ENCODE assay signal across 8 cellular contexts in the genomic region with DNA sequence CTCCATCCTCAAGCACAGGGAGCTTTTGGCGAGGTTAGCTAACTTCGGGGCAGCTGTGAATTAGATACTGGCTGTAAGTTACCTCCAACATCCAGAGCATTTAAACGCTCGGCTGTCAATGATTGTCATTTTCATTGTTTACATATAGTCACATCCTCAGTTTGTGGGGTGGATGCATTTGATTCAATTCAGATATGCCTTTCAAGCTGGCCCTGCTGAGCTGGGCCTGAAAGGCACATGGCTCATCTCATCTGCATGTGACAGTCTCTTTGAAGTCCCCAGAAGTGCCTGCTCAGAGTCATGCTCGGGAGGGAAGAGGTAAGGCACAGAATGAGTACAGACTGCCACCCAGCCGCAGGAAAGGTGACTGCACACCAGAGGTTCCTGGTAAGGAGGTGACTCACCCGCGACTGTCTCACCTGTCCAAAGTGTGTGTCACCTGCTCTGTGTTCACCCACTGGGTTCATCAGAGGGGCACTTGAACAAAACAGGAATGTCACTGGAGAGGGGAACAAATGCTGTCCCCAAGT.
DNase-seq lines count a peak whose midpoint lies in the region; ATAC-seq and TF ChIP-seq lines count a peak whose summit lies in the region.
"Not testable (repeated sequence)": the region's sequence is repeated elsewhere in the genome, so short reads cannot be mapped to it uniquely, and the experiment has no call there.

No MANE protein-coding gene starts in this region.

- in situ Hi-C loops in transverse colon (cut with MboI; ENCODE audit: low pct_ligation_motif_present in 1 of 4, low pct_unique_long_range_greater_than_20kb in 1 of 4, low sequenced_read_pairs in 3 of 4): not testable (repeated sequence)

- not testable (repeated sequence) for H3K14ac ChIP-seq in H9 (ENCODE audit: insufficient read depth, low read length)

- not testable (repeated sequence) for H2BK15ac ChIP-seq in H9 (ENCODE audit: low read depth, low read length)

- not testable (repeated sequence) for H3K4me3 ChIP-seq in WERI-Rb-1 (ENCODE audit: low read depth, low read length); transverse colon

- not testable (repeated sequence) for H3K23ac ChIP-seq in H9 (ENCODE audit: insufficient read length, low read depth, low read length)

- H2BK5ac ChIP-seq in H9 (ENCODE audit: insufficient read length, low read length): not testable (repeated sequence)

- peak; percentile 41 for ATAC-seq in GM18858 (IDR thresholded peaks at IDR 0.05; ENCODE audit: unreplicated experiment)
- peak; percentile 66 for ATAC-seq in HG03442 (IDR thresholded peaks at IDR 0.05; ENCODE audit: unreplicated experiment)
- peak; percentile 82 for ATAC-seq in activated T-helper 17 cell treated with anti-CD3 and anti-CD28 coated beads, Interleukin-2, amount 50 U/mL, for 72 hours (replicated peaks)
- peak; percentile 50 for ATAC-seq in sciatic nerve

- not testable (repeated sequence) for H3T11ph ChIP-seq in H9 (ENCODE audit: low read length)

- TF ChIP-seq CTCF in H9 (conservative IDR thresholded peaks at IDR 0.05): peak; percentile 42; the same call in 2 of the 3 replicates
- not testable (repeated sequence) for TF ChIP-seq CTCF in WERI-Rb-1 (IDR thresholded peaks at IDR 0.05; ENCODE audit: low read depth, low read length)
- peak in 1 of 5 experiments; percentile 13 for TF ChIP-seq CTCF in transverse colon (IDR thresholded peaks at IDR 0.05)

- H4K5ac ChIP-seq in H9 (ENCODE audit: insufficient read length, low read depth, low read length): not testable (repeated sequence)

- not testable (repeated sequence) for H4K91ac ChIP-seq in H9 (ENCODE audit: insufficient read length, low read depth, low read length)

- not testable (repeated sequence) for H2BK20ac ChIP-seq in H9 (ENCODE audit: low read depth, low read length, poor library complexity, severe bottlenecking)

- DNase-seq in H9 (peak; percentile 52), WERI-Rb-1 (peak; percentile 5), head of caudate nucleus (peak in 37 of 42 donors; percentile 7 to 81 (median 50)), transverse colon (peak; percentile 68)
- not testable (repeated sequence) for DNase-seq in sciatic nerve (ENCODE audit: low spot score)

- H3K27me3 Mint-ChIP-seq in H9 (ENCODE audit: low read depth); activated T-helper 17 cell treated with anti-CD3 and anti-CD28 coated beads, Interleukin-2, amount 50 U/mL, for 72 hours: not testable (repeated sequence)

- not testable (repeated sequence) for H3K27ac ChIP-seq in H9 (ENCODE audit: insufficient read length, low read depth, low read length); WERI-Rb-1; transverse colon

- intact Hi-C loops in head of caudate nucleus (cut with DNase I); sciatic nerve (cut with DNase I); transverse colon (cut with DNase I; ENCODE audit: low total_unique reads): not testable (repeated sequence)

- H3K27me3 ChIP-seq in H9 (ENCODE audit: insufficient read depth, low read length); WERI-Rb-1 (ENCODE audit: insufficient read depth, low read depth, severe bottlenecking); transverse colon: not testable (repeated sequence)

- H3K9ac ChIP-seq in H9 (ENCODE audit: extremely low read depth, insufficient read length, low read length): not testable (repeated sequence)

- H3K4ac ChIP-seq in H9 (ENCODE audit: low read depth, low read length): not testable (repeated sequence)

- not testable (repeated sequence) for H3K36me3 ChIP-seq in WERI-Rb-1, transverse colon

- not testable (repeated sequence) for H3K36me3 Mint-ChIP-seq in H9 (ENCODE audit: insufficient read depth in 1 of 3, low read depth in 3 of 3)
- H3K36me3 Mint-ChIP-seq in activated T-helper 17 cell treated with anti-CD3 and anti-CD28 coated beads, Interleukin-2, amount 50 U/mL, for 72 hours (ENCODE audit: low read depth): peaks cover 39% of the 10 kb centered on the region

- not testable (repeated sequence) for H2AFZ ChIP-seq in H9 (ENCODE audit: low read length)

- WGBS in H9 (ENCODE audit: extremely low coverage, insufficient read length, low lambda C conversion rate): no CpG with 5 or more reads among the region's 8 CpGs
- WGBS in transverse colon (ENCODE audit: low coverage in 1 of 2), 2 donors: 51 to 82% methylated on average over 4 to 6 of the region's 8 CpGs

- not testable (repeated sequence) for H2AK5ac ChIP-seq in H9 (ENCODE audit: insufficient read length, low read length)

- H3K4me2 ChIP-seq in H9 (ENCODE audit: insufficient read depth, insufficient read length, low read length): not testable (repeated sequence)

- not testable (repeated sequence) for H3K9me3 Mint-ChIP-seq in H9; activated T-helper 17 cell treated with anti-CD3 and anti-CD28 coated beads, Interleukin-2, amount 50 U/mL, for 72 hours

- not testable (repeated sequence) for H4K8ac ChIP-seq in H9 (replicated peaks; ENCODE audit: insufficient read length, low read depth, low read length)

- H3K4me3 Mint-ChIP-seq in H9: not testable (repeated sequence)
- peak overlapping the region; percentile 54 for H3K4me3 Mint-ChIP-seq in activated T-helper 17 cell treated with anti-CD3 and anti-CD28 coated beads, Interleukin-2, amount 50 U/mL, for 72 hours

- not testable (repeated sequence) for H4K20me1 ChIP-seq in H9 (ENCODE audit: control insufficient read depth, insufficient read depth, insufficient read length)

- H3K9me3 ChIP-seq in H9 (ENCODE audit: control insufficient read depth, low read depth, low read length); WERI-Rb-1 (ENCODE audit: severe bottlenecking); transverse colon: not testable (repeated sequence)

- not testable (repeated sequence) for H3K27ac Mint-ChIP-seq in H9
- peak overlapping the region; percentile 57 for H3K27ac Mint-ChIP-seq in activated T-helper 17 cell treated with anti-CD3 and anti-CD28 coated beads, Interleukin-2, amount 50 U/mL, for 72 hours

- not testable (repeated sequence) for H3K18ac ChIP-seq in H9 (ENCODE audit: insufficient read length, low read depth, low read length)

- not testable (repeated sequence) for H3K79me1 ChIP-seq in H9 (ENCODE audit: insufficient read depth, low read depth, low read length, poor library complexity, severe bottlenecking)

- H3K23me2 ChIP-seq in H9 (ENCODE audit: insufficient read length, low read depth, low read length, poor library complexity, severe bottlenecking): not testable (repeated sequence)

- not testable (repeated sequence) for TF ChIP-seq POLR2A in transverse colon (IDR thresholded peaks at IDR 0.05)

- not testable (repeated sequence) for H3K4me1 ChIP-seq in H9 (ENCODE audit: insufficient read depth, low read length); transverse colon

- not testable (repeated sequence) for TF ChIP-seq EP300 in transverse colon (IDR thresholded peaks at IDR 0.05; ENCODE audit: low read depth)

- peaks cover 17% of the 10 kb centered on the region in 2 experiments for H3K4me1 Mint-ChIP-seq in H9
- peaks cover 22% of the 10 kb centered on the region for H3K4me1 Mint-ChIP-seq in activated T-helper 17 cell treated with anti-CD3 and anti-CD28 coated beads, Interleukin-2, amount 50 U/mL, for 72 hours

- not testable (repeated sequence) for H2BK12ac ChIP-seq in H9 (ENCODE audit: insufficient read length, low read depth, low read length)

- not testable (repeated sequence) for H3K79me2 ChIP-seq in H9 (ENCODE audit: insufficient read depth, low read length)

- not testable (repeated sequence) for H3K56ac ChIP-seq in H9 (ENCODE audit: insufficient read length, low read depth, low read length)

- not testable (repeated sequence) for H2BK120ac ChIP-seq in H9 (ENCODE audit: low read depth, low read length, poor library complexity, severe bottlenecking)
